Comparison of ENCODE assay signal across 8 cellular contexts in genomic region chr1:58573705-58574591, GRCh38. TPM values are rescaled to one million over a fixed set of nuclear protein-coding genes. Genes with fewer than 3 reads are reported as not detected.
DNase-seq lines count a peak whose midpoint lies in the region; ATAC-seq and TF ChIP-seq lines count a peak whose summit lies in the region.

No MANE protein-coding gene starts in this region.

- H3K36me3 Mint-ChIP-seq in activated naive CD4-positive, alpha-beta T cell treated with anti-CD3 and anti-CD28 coated beads for 36 hours (ENCODE audit: low read depth): no peaks in the 10 kb centered on the region

- H3K4me3 ChIP-seq in WERI-Rb-1 (ENCODE audit: low read depth, low read length): no peak overlapping the region

- no peak overlapping the region for H3K4me3 Mint-ChIP-seq in activated naive CD4-positive, alpha-beta T cell treated with anti-CD3 and anti-CD28 coated beads for 36 hours

- intact Hi-C loops in activated naive CD4-positive, alpha-beta T cell treated with anti-CD3 and anti-CD28 coated beads for 36 hours (cut with micrococcal nuclease): loop anchor here (1.0 to 2.0 kb wide), 3 partner anchors 28 to 211 kb away; partner anchors contain the start of genes JUN and OMA1

- H3K27me3 Mint-ChIP-seq in activated naive CD4-positive, alpha-beta T cell treated with anti-CD3 and anti-CD28 coated beads for 36 hours (ENCODE audit: low read depth): peaks cover 44% of the 10 kb centered on the region

- peaks cover 4% of the 10 kb centered on the region for H3K9me3 ChIP-seq in WERI-Rb-1 (ENCODE audit: severe bottlenecking)

- TF ChIP-seq CTCF in WERI-Rb-1 (IDR thresholded peaks at IDR 0.05; ENCODE audit: low read depth, low read length): no peak

- no peaks in the 10 kb centered on the region for H3K9me3 Mint-ChIP-seq in activated naive CD4-positive, alpha-beta T cell treated with anti-CD3 and anti-CD28 coated beads for 36 hours

- H3K27ac ChIP-seq in WERI-Rb-1: no peak overlapping the region

- peak overlapping the region; percentile 11 for H3K27ac Mint-ChIP-seq in activated naive CD4-positive, alpha-beta T cell treated with anti-CD3 and anti-CD28 coated beads for 36 hours

- H3K4me1 Mint-ChIP-seq in activated naive CD4-positive, alpha-beta T cell treated with anti-CD3 and anti-CD28 coated beads for 36 hours (ENCODE audit: low read depth): peaks cover 33% of the 10 kb centered on the region

- H3K27me3 ChIP-seq in WERI-Rb-1 (ENCODE audit: insufficient read depth, low read depth, severe bottlenecking): no peaks in the 10 kb centered on the region

- no peaks in the 10 kb centered on the region for H3K36me3 ChIP-seq in WERI-Rb-1

- peak; percentile 43 for DNase-seq in activated naive CD4-positive, alpha-beta T cell treated with Interleukin-2 at 50 U/mL for 16 hours
- no peak for DNase-seq in activated naive CD4-positive, alpha-beta T cell (lab: John Stamatoyannopoulos, UW)
- peak; percentile 72 for DNase-seq in activated naive CD4-positive, alpha-beta T cell treated with anti-CD3 and anti-CD28 coated beads for 36 hours
- peak; percentile 58 for DNase-seq in stimulated activated CD4-positive, alpha-beta T cell treated with anti-CD3 and anti-CD28 coated beads, Interleukin-4, amount 100 ng/mL, for 24 hours
- no peak for DNase-seq in amniotic stem cell (lab: John Stamatoyannopoulos, UW)
- DNase-seq in WERI-Rb-1: no peak
- DNase-seq in NCI-H345 treated with DMSO at 0.1 percent for 48 hours (lab: John Stamatoyannopoulos, UW; ENCODE audit: unreplicated experiment): no peak

- CTCF ChIA-PET in activated naive CD4-positive, alpha-beta T cell treated with anti-CD3 and anti-CD28 coated beads for 36 hours (lab: Charles Lee): interaction anchor here (1.1 to 1.8 kb wide), 2 partner anchors 58 to 78 kb away, joined by 3 read pairs; no protein-coding TSS in a partner anchor

- ATAC-seq in HG03196 (IDR thresholded peaks at IDR 0.05; ENCODE audit: unreplicated experiment): peak; percentile 95

RNA-seq across cellular contexts. Expression of gene TACSTD2, which starts 3.1 kb away (rescaled TPM):
- total RNA-seq in activated naive CD4-positive, alpha-beta T cell treated with anti-CD3 and anti-CD28 coated beads for 36 hours: not detected

RNA-seq across cellular contexts. Expression of gene OMA1, which starts 27.4 kb away (rescaled TPM):
- total RNA-seq in activated naive CD4-positive, alpha-beta T cell treated with anti-CD3 and anti-CD28 coated beads for 36 hours: 10 to 100 TPM; 15.4 to 16.6 TPM

Comparison
In these comparisons a context has a peak if more than half of its experiments do, and no peak if none do; other contexts are left out.
1. DNase-seq: peak in activated naive CD4-positive, alpha-beta T cell treated with Interleukin-2 at 50 U/mL for 16 hours (single experiment), activated naive CD4-positive, alpha-beta T cell treated with anti-CD3 and anti-CD28 coated beads for 36 hours (single experiment) and stimulated activated CD4-positive, alpha-beta T cell treated with anti-CD3 and anti-CD28 coated beads, Interleukin-4, amount 100 ng/mL, for 24 hours (single experiment); none in activated naive CD4-positive, alpha-beta T cell (0 of 4), amniotic stem cell (single experiment), WERI-Rb-1 (single experiment) and NCI-H345 treated with DMSO at 0.1 percent for 48 hours (single experiment).